In genomic region chr2:151357359-151357758, GRCh38 we compare ENCODE assay signal across 11 cellular contexts. TPM values are rescaled to one million over a fixed set of nuclear protein-coding genes. Genes with fewer than 3 reads are reported as not detected.
A peak's percentile ranks its signal among the peaks of the same experiment; 100 is the strongest.
DNase-seq lines count a peak whose midpoint lies in the region; ATAC-seq and TF ChIP-seq lines count a peak whose summit lies in the region.
"Had no signal": no experiment of that assay in that cellular context is flagged by ENCODE, and none has a peak within 500 bp of the region (broad histone marks: within the 10 kb centered on the region; RNA-seq: fewer than 3 reads in every experiment).

Gene TNFAIP6, plus strand, starts transcription at chr2:151357592. Its CDS starts 75 bp downstream, at chr2:151357667.

- TF ChIP-seq EP300 in gastroesophageal sphincter (IDR thresholded peaks at IDR 0.05), result no peak

- H3K4me3 ChIP-seq in SK-N-MC, result peak within 1 kb of the TSS; percentile 96
- H3K4me3 ChIP-seq in gastroesophageal sphincter, result peak within 1 kb of the TSS; percentile 19 to 20
- H3K4me3 ChIP-seq: adrenal gland had no signal

- WGBS in gastroesophageal sphincter (ENCODE audit: low coverage in 1 of 2), 2 donors, result 10 to 24% methylated on average over 3 of the region's 3 CpGs

- H3K27ac ChIP-seq in SK-N-MC (peak within 1 kb of the TSS; percentile 80), gastroesophageal sphincter (peak within 1 kb of the TSS; percentile 34 to 49 (median 42))

- TF ChIP-seq POLR2A in gastroesophageal sphincter (IDR thresholded peaks at IDR 0.05), result peak; percentile 49 to 60

- H3K9ac ChIP-seq in SK-N-MC (ENCODE audit: insufficient read length), result peak within 1 kb of the TSS; percentile 97

- DNase-seq in ELR (ENCODE audit: low read depth) (peak; percentile 90), SK-N-MC (ENCODE audit: low read depth, low spot score) (peak; percentile 81), renal cortical epithelial cell (ENCODE audit: low read depth) (peak; percentile 89), iPS-NIHi7 (ENCODE audit: extremely low spot score) (no peak)
- no peak for DNase-seq in stimulated activated naive CD4-positive, alpha-beta T cell treated with Interleukin-2 at 50 U/mL for 16 hours (lab: John Stamatoyannopoulos, UW)
- DNase-seq in activated CD4-positive, alpha-beta T cell treated with anti-CD3 and anti-CD28 coated beads, Interleukin-2, amount 50 U/mL, for 4 hours, result no peak
- DNase-seq: SHP77 treated with DMSO at 0.1 percent for 48 hours; stimulated activated naive CD8-positive, alpha-beta T cell treated with anti-CD3 and anti-CD28 coated beads, Interleukin-15, amount 100 ng/mL, for 72 hours had no signal

- no peaks in the 10 kb centered on the region for H3K27me3 ChIP-seq in gastroesophageal sphincter
- H3K27me3 ChIP-seq: adrenal gland had no signal

- H3K9me3 ChIP-seq in SK-N-MC (ENCODE audit: low read depth, low read length) (no peaks in the 10 kb centered on the region), gastroesophageal sphincter (no peaks in the 10 kb centered on the region)
- H3K9me3 ChIP-seq: adrenal gland had no signal

- no peak for TF ChIP-seq CTCF in gastroesophageal sphincter (IDR thresholded peaks at IDR 0.05)

- H3K4me1 ChIP-seq in gastroesophageal sphincter, result no peaks in the 10 kb centered on the region
- H3K4me1 ChIP-seq: adrenal gland had no signal

- peak; percentile 83 for ATAC-seq in gastroesophageal sphincter
- ATAC-seq in HG03378 (IDR thresholded peaks at IDR 0.05; ENCODE audit: unreplicated experiment), result no peak
- ATAC-seq: stimulated activated naive CD8-positive, alpha-beta T cell treated with anti-CD3 and anti-CD28 coated beads, Interleukin-15, amount 100 ng/mL, for 72 hours had no signal

- H3K36me3 ChIP-seq in SK-N-MC (ENCODE audit: insufficient read depth, low read length) (peaks cover 4% of the 10 kb centered on the region; the same call in 1 of the 2 replicates), gastroesophageal sphincter (no peaks in the 10 kb centered on the region)
- H3K36me3 ChIP-seq: adrenal gland had no signal

RNA-seq across cellular contexts. Expression of gene TNFAIP6, which starts in this region (rescaled TPM):
- total RNA-seq in gastroesophageal sphincter, result 10 to 100 TPM in 1 of 4 donors, 1 to 10 TPM in 3; 1.1 to 12.5 (median 5.5) TPM
- total RNA-seq in renal cortical epithelial cell, result 1.8 and 9.4 TPM in 2 replicates

Comparison
In these comparisons a context has a peak if more than half of its experiments do, and no peak if none do; other contexts are left out.
1. DNase-seq: peak in ELR (single experiment), SK-N-MC (single experiment) and renal cortical epithelial cell (single experiment); none in iPS-NIHi7 (single experiment), stimulated activated naive CD4-positive, alpha-beta T cell treated with Interleukin-2 at 50 U/mL for 16 hours (single experiment) and activated CD4-positive, alpha-beta T cell treated with anti-CD3 and anti-CD28 coated beads, Interleukin-2, amount 50 U/mL, for 4 hours (0 of 2).